ENCODE assay signal across 1 cellular context in the genomic region with DNA sequence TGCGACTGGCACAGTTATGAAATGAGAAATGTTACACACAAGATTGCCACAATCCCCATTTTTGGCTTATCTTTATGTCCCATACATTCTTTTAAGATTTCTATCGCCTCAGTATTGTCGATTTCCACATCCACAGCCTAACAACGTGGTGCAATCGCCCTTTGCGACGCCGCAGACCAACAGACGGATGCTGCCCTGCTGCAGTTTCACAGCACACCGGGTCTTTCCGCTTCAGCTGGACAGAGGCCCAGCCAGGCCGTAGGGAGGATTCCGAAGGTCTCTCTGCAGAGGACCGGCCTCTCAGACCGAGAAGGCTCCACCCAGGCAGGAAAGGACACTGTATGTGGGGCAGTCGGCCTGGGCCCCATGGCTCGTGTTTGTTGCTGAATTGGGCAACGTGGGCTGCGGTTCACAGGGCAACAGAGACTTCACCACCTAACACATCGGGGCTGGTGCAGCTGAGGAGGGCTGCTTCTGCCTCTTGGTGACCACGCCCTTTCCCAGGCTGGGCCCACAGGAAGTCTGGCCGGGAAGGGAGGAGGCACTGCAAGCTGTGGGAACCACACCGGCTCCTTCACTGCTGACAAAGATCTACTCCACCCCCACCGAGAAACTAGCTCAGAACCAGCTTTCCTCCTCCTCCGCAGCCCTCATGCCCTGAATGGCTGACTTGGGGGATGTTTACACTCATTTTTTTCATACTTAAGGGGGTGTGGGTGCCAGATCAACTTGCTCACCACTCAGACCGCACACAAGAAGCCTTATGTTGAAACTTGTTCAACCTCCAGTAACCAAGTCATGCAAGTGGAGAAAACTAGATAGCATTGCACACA.
TF ChIP-seq lines count a peak whose summit lies in the region.

No MANE protein-coding gene starts in this region.

TF ChIP-seq in HEK293, 187 proteins besides CTCF, POLR2A, EP300 and RAD21 (continued from another document):
- TF ChIP-seq SCRT1 (tag by site-specific recombination; IDR thresholded peaks at IDR 0.05; ENCODE audit: borderline replicate concordance) (no peak), ZNF473 (tag by site-specific recombination; IDR thresholded peaks at IDR 0.05) (no peak), IKZF3 (tag by site-specific recombination; IDR thresholded peaks at IDR 0.05) (0 out of 2 replicates have a peak, but pooled peaks have one; percentile 22), ZNF133 (tag by site-specific recombination; IDR thresholded peaks at IDR 0.05) (no peak), ZNF248 (tag by site-specific recombination; IDR thresholded peaks at IDR 0.05) (no peak), ZSCAN16 (tag by site-specific recombination; IDR thresholded peaks at IDR 0.05) (no peak), ZNF777 (tag by site-specific recombination; IDR thresholded peaks at IDR 0.05; ENCODE audit: borderline replicate concordance) (peak; percentile 61; the same call in 1 of the 2 replicates), TRIM28 (IDR thresholded peaks at IDR 0.05; ENCODE audit: borderline replicate concordance, low read length) (no peak), ZNF488 (tag by site-specific recombination; IDR thresholded peaks at IDR 0.05) (no peak), ZNF37A (tag by site-specific recombination; IDR thresholded peaks at IDR 0.05) (no peak), ZNF791 (tag by site-specific recombination; IDR thresholded peaks at IDR 0.05) (no peak), PATZ1 (tag by site-specific recombination; IDR thresholded peaks at IDR 0.05) (peak; percentile 42; the same call in 1 of the 2 replicates), ZNF266 (tag by site-specific recombination; IDR thresholded peaks at IDR 0.05; ENCODE audit: low read depth) (no peak), ZXDB (tag by site-specific recombination; IDR thresholded peaks at IDR 0.05) (no peak), ZNF394 (tag by site-specific recombination; IDR thresholded peaks at IDR 0.05; ENCODE audit: borderline replicate concordance) (no peak), SP2 (tag by site-specific recombination; IDR thresholded peaks at IDR 0.05) (0 out of 2 replicates have a peak, but pooled peaks have one; percentile 4), GLIS1 (tag by site-specific recombination; IDR thresholded peaks at IDR 0.05) (peak; percentile 90), ZFP37 (tag by site-specific recombination; IDR thresholded peaks at IDR 0.05) (no peak), KLF9 (tag by site-specific recombination; IDR thresholded peaks at IDR 0.05; ENCODE audit: low read depth) (peak; percentile 57), ZFP69B (tag by site-specific recombination; IDR thresholded peaks at IDR 0.05) (peak; percentile 100), ZNF324 (tag by site-specific recombination; IDR thresholded peaks at IDR 0.05) (no peak)
- TF ChIP-seq, protein P1, sequence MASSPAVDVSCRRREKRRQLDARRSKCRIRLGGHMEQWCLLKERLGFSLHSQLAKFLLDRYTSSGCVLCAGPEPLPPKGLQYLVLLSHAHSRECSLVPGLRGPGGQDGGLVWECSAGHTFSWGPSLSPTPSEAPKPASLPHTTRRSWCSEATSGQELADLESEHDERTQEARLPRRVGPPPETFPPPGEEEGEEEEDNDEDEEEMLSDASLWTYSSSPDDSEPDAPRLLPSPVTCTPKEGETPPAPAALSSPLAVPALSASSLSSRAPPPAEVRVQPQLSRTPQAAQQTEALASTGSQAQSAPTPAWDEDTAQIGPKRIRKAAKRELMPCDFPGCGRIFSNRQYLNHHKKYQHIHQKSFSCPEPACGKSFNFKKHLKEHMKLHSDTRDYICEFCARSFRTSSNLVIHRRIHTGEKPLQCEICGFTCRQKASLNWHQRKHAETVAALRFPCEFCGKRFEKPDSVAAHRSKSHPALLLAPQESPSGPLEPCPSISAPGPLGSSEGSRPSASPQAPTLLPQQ (tag by site-specific recombination; IDR thresholded peaks at IDR 0.05), result peak; percentile 100
TF ChIP-seq in HEK293: peak in this region for 21.
